9 cellular contexts compared by ENCODE assay signal in genomic region chr2:237572021-237572741, GRCh38. TPM values are rescaled to one million over a fixed set of nuclear protein-coding genes. Genes with fewer than 3 reads are reported as not detected.
DNase-seq lines count a peak whose midpoint lies in the region; ATAC-seq, FAIRE-seq and TF ChIP-seq lines count a peak whose summit lies in the region.
"Had no signal": no experiment of that assay in that cellular context is flagged by ENCODE, and none has a peak within 500 bp of the region (broad histone marks: within the 10 kb centered on the region; RNA-seq: fewer than 3 reads in every experiment).

No MANE protein-coding gene starts in this region.

- peaks cover 0 to 10% of the 10 kb centered on the region in 2 donors for H3K27me3 Mint-ChIP-seq in T-cell

- no peak for TF ChIP-seq POLR2A in adrenal gland (IDR thresholded peaks at IDR 0.05)

- H3K27ac Mint-ChIP-seq in T-cell, result no peak overlapping the region

- H3K4me1 ChIP-seq in adrenal gland (replicated peaks in 1 of 2) (peaks cover 4 to 5% of the 10 kb centered on the region in 2 donors), left ventricle myocardium inferior (peaks cover 30% of the 10 kb centered on the region), rectal smooth muscle tissue (ENCODE audit: control insufficient read depth, insufficient read depth, low read length) (no peaks in the 10 kb centered on the region)

- intact Hi-C loops in adrenal gland (cut with DNase I), result loop anchor here (2.0 to 10.0 kb wide), 3 partner anchors 59 to 457 kb away; no protein-coding TSS in a partner anchor
- intact Hi-C loops in left ventricle myocardium inferior (cut with micrococcal nuclease), result loop anchor here (5.0 kb wide), 1 partner anchor 60 kb away; no protein-coding TSS in a partner anchor

- H3K36me3 ChIP-seq in adrenal gland (replicated peaks in 1 of 2) (no peaks in the 10 kb centered on the region), left ventricle myocardium inferior (no peaks in the 10 kb centered on the region), rectal smooth muscle tissue (ENCODE audit: control insufficient read depth, insufficient read depth, low read length) (no peaks in the 10 kb centered on the region)

- POLR2A ChIA-PET in HEK293T (lab: Yijun Ruan, JAX), result interaction anchor here (0.7 to 1.1 kb wide), 2 partner anchors 59 to 97 kb away, joined by 3 read pairs; no protein-coding TSS in a partner anchor
- POLR2A ChIA-PET in T-cell (lab: Charles Lee), result no interaction called here

- CTCF ChIA-PET in HEK293T (lab: Yijun Ruan, JAX) (interaction anchor here (0.5 to 4.4 kb wide), 21 partner anchors 9 to 1453 kb away, joined by 3 to 63 read pairs (median 3); partner anchors contain the start of gene COL6A3), T-cell (lab: Charles Lee) (interaction anchor here (0.6 to 3.5 kb wide), 18 partner anchors 9 to 418 kb away, joined by 3 to 46 read pairs (median 4); no protein-coding TSS in a partner anchor)

- DNase-seq in HEK293T (ENCODE audit: extremely low spot score), result peak; percentile 94
- peak; percentile 31 for DNase-seq in NCI-H128 (lab: John Stamatoyannopoulos, UW; ENCODE audit: unreplicated experiment)
- DNase-seq in T-cell, result peak; percentile 50 to 89 (median 79)
- peak; percentile 90 to 95 (median 92) for DNase-seq in adrenal gland
- DNase-seq in left ventricle myocardium inferior, result peak; percentile 88

- no peak overlapping the region for H3K4me3 Mint-ChIP-seq in T-cell

- WGBS in adrenal gland, 4 donors, result 6 to 13% (median 9%) methylated on average over 16 to 24 of the region's 24 CpGs

- H3K27me3 ChIP-seq in adrenal gland (no peaks in the 10 kb centered on the region), left ventricle myocardium inferior (ENCODE audit: low read depth) (no peaks in the 10 kb centered on the region), rectal smooth muscle tissue (ENCODE audit: control insufficient read depth, insufficient read depth, low read length) (no peaks in the 10 kb centered on the region)

- H3K9me3 ChIP-seq in adrenal gland (replicated peaks in 1 of 3) (no peaks in the 10 kb centered on the region), left ventricle myocardium inferior (replicated peaks) (no peaks in the 10 kb centered on the region)

- peaks cover 0 to 6% (median 0%) of the 10 kb centered on the region in 3 donors for H3K4me1 Mint-ChIP-seq in T-cell

- no peak overlapping the region for H3K9ac ChIP-seq in rectal smooth muscle tissue (ENCODE audit: low read length)

- H3K4me3 ChIP-seq in adrenal gland (no peak overlapping the region), left ventricle myocardium inferior (peak overlapping the region; percentile 32), rectal smooth muscle tissue (ENCODE audit: low read length) (peak overlapping the region; percentile 34)

- H3K27ac ChIP-seq in adrenal gland (no peak overlapping the region), left ventricle myocardium inferior (replicated peaks) (no peak overlapping the region), rectal smooth muscle tissue (ENCODE audit: low read depth, low read length) (no peak overlapping the region)

- no peaks in the 10 kb centered on the region for H3K36me3 Mint-ChIP-seq in T-cell

- ATAC-seq in T-cell (replicated peaks in 1 of 4), result peak; percentile 85 to 99 (median 90)
- ATAC-seq in GM19397 (IDR thresholded peaks at IDR 0.05; ENCODE audit: unreplicated experiment), result no peak

- no peaks in the 10 kb centered on the region for H3K9me3 Mint-ChIP-seq in T-cell

- TF ChIP-seq CTCF in adrenal gland (IDR thresholded peaks at IDR 0.05) (peak; percentile 95 to 99 (median 98)), left ventricle myocardium inferior (IDR thresholded peaks at IDR 0.05; ENCODE audit: borderline replicate concordance) (peak; percentile 99)

- peak; percentile 76 for FAIRE-seq in G401.6 (lab: Jason Lieb, UNC)

TF ChIP-seq in HEK293T, 16 proteins besides CTCF, POLR2A, EP300 and RAD21:
- no peak for TF ChIP-seq ZNF384 (IDR thresholded peaks at IDR 0.05)
- TF ChIP-seq SUZ12 (IDR thresholded peaks at IDR 0.05), result no peak
- TF ChIP-seq FOXA1 (IDR thresholded peaks at IDR 0.05), result no peak
- no peak for TF ChIP-seq FOXM1 (IDR thresholded peaks at IDR 0.05; ENCODE audit: borderline replicate concordance)
- no peak; the same call in 1 of the 2 replicates for TF ChIP-seq L3MBTL2 (conservative IDR thresholded peaks at IDR 0.05)
- TF ChIP-seq SP1 (IDR thresholded peaks at IDR 0.05), result no peak
- TF ChIP-seq HDGF (IDR thresholded peaks at IDR 0.05; ENCODE audit: borderline replicate concordance), result no peak
- TF ChIP-seq ELF4 (IDR thresholded peaks at IDR 0.05), result no peak
- TF ChIP-seq, protein P1, sequence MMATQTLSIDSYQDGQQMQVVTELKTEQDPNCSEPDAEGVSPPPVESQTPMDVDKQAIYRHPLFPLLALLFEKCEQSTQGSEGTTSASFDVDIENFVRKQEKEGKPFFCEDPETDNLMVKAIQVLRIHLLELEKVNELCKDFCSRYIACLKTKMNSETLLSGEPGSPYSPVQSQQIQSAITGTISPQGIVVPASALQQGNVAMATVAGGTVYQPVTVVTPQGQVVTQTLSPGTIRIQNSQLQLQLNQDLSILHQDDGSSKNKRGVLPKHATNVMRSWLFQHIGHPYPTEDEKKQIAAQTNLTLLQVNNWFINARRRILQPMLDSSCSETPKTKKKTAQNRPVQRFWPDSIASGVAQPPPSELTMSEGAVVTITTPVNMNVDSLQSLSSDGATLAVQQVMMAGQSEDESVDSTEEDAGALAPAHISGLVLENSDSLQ (IDR thresholded peaks at IDR 0.05), result no peak
- TF ChIP-seq BHLHE40 (IDR thresholded peaks at IDR 0.05; ENCODE audit: borderline replicate concordance), result no peak
- no peak for TF ChIP-seq NFRKB (IDR thresholded peaks at IDR 0.05)

RNA-seq across cellular contexts. Expression of gene PRLH, which starts 5.8 kb away (rescaled TPM):
- total RNA-seq in T-cell (not detected), adrenal gland (not detected), left ventricle myocardium inferior (not detected)
- not detected for polyA plus RNA-seq in adrenal gland
- total RNA-seq: temporal lobe had no signal

RNA-seq across cellular contexts. Expression of gene RAB17, which starts 18.4 kb away (rescaled TPM):
- under 1 TPM in 3 of 5 donors, not detected in 2; 0.32 to 0.73 (median 0.62) TPM for total RNA-seq in T-cell
- total RNA-seq in adrenal gland, result 10 to 100 TPM in 2 of 8 donors, 1 to 10 TPM in 4, under 1 TPM in 2; 0.91 to 18.7 (median 4.2) TPM
- 1 to 10 TPM in 2 of 3 donors, under 1 TPM in 1; 0.37 to 6.2 (median 4.7) TPM for polyA plus RNA-seq in adrenal gland
- 4.5 TPM for total RNA-seq in left ventricle myocardium inferior
- total RNA-seq: temporal lobe had no signal

RNA-seq across cellular contexts. Expression of gene LRRFIP1, which starts 55.2 kb away (rescaled TPM):
- 100 to 1,000 TPM; 105 to 170 (median 128) TPM for total RNA-seq in T-cell
- 10 to 100 TPM; 18.7 to 79.7 (median 51.8) TPM for total RNA-seq in adrenal gland
- 10 to 100 TPM; 44.6 to 63.1 (median 57.4) TPM for polyA plus RNA-seq in adrenal gland
- total RNA-seq in left ventricle myocardium inferior, result 97.1 TPM

Comparison
In these comparisons a context has a peak if more than half of its experiments do, and no peak if none do; other contexts are left out.
1. DNase-seq: peak in every context shown above with its lines; median percentile 94 in HEK293T; 92 in adrenal gland; 88 in left ventricle myocardium inferior; 79 in T-cell; 31 in NCI-H128.
2. H3K4me3 ChIP-seq: peak in left ventricle myocardium inferior (single experiment) and rectal smooth muscle tissue (single experiment); none in adrenal gland (0 of 4).